18 cellular contexts compared by ENCODE assay signal in the genomic region with DNA sequence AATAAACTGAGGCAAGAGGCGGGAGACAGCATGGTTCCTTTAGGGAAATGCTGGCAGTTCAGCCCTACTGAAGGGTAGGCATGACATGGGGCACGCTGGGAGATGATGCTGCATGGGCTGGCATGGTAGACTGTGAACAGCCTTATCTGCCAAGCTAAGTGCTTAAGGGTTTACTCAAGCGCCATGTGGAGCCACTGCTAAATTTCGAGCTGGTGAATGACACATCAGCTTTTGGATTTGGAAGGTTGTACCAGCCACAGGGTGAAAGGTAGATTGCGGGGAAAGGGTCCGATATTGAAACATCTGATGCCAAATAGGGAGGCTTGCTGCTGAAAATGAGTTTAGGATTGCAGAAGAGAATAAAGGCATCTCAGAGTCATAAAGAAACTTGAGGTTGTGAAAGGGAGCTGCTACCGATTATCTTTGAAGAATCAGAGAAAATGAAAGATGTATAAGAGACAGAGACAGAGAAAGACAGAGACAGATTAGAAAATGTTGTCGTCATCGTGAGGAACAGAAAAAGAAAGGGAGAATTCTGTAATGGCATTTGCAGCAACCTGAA. TPM values are rescaled to one million over a fixed set of nuclear protein-coding genes. Genes with fewer than 3 reads are reported as not detected.
DNase-seq lines count a peak whose midpoint lies in the region; ATAC-seq, FAIRE-seq and TF ChIP-seq lines count a peak whose summit lies in the region.
"Had no signal": no experiment of that assay in that cellular context is flagged by ENCODE, and none has a peak within 500 bp of the region (broad histone marks: within the 10 kb centered on the region; RNA-seq: fewer than 3 reads in every experiment).

No MANE protein-coding gene starts in this region.

- TF ChIP-seq CTCF in heart right ventricle (IDR thresholded peaks at IDR 0.05), result no peak

- peak overlapping the region in 1 of 10 donors; percentile 27 for H3K27ac ChIP-seq in heart right ventricle
- H3K27ac ChIP-seq: dorsolateral prefrontal cortex, ovary, upper lobe of right lung had no signal

- FAIRE-seq in GM12891 (lab: Jason Lieb, UNC), result peak; percentile 81
- FAIRE-seq: astrocyte had no signal

- peaks cover 69% of the 10 kb centered on the region for H3K4me1 Mint-ChIP-seq in T-helper 2 cell treated with Interferon-gamma antibody and Interleukin-4, amounts not matched to agents 5 μg/mL and 100 μg/mL, for 36 hours (ENCODE audit: low read depth)

- peaks cover 0 to 9% (median 0%) of the 10 kb centered on the region in 11 donors for H3K9me3 ChIP-seq in heart right ventricle
- H3K9me3 ChIP-seq: HAP-1, ovary, upper lobe of right lung had no signal

- peaks cover 73% of the 10 kb centered on the region for H3K36me3 Mint-ChIP-seq in T-helper 2 cell treated with Interferon-gamma antibody and Interleukin-4, amounts not matched to agents 5 μg/mL and 100 μg/mL, for 36 hours (ENCODE audit: low read depth)

- peak overlapping the region; percentile 83 for H3K27ac Mint-ChIP-seq in T-helper 2 cell treated with Interferon-gamma antibody and Interleukin-4, amounts not matched to agents 5 μg/mL and 100 μg/mL, for 36 hours

- peaks cover 0 to 34% (median 18%) of the 10 kb centered on the region in 7 donors for H3K27me3 ChIP-seq in heart right ventricle
- H3K27me3 ChIP-seq: ovary, upper lobe of right lung had no signal

- intact Hi-C loops in heart right ventricle (cut with DNase I), result no loop called here

- peak overlapping the region; percentile 65 for H3K4me3 Mint-ChIP-seq in T-helper 2 cell treated with Interferon-gamma antibody and Interleukin-4, amounts not matched to agents 5 μg/mL and 100 μg/mL, for 36 hours

- H3K4me1 ChIP-seq in heart right ventricle, result peaks cover 0 to 73% (median 0%) of the 10 kb centered on the region in 9 donors
- H3K4me1 ChIP-seq: HAP-1 had no signal

- peaks cover 0 to 4% (median 0%) of the 10 kb centered on the region in 9 donors for H3K36me3 ChIP-seq in heart right ventricle
- H3K36me3 ChIP-seq: HAP-1, ovary, upper lobe of right lung had no signal

- peak; percentile 82 for ATAC-seq in activated CD4-positive, CD25-positive, alpha-beta regulatory T cell treated with anti-CD3 and anti-CD28 coated beads, Interleukin-2, amount 50 U/mL, for 24 hours
- ATAC-seq in heart right ventricle, result peak in 7 of 8 donors; percentile 53 to 89 (median 62)
- ATAC-seq in GM18873 (IDR thresholded peaks at IDR 0.05; ENCODE audit: low FRiP score, unreplicated experiment), result no peak
- no peak for ATAC-seq in GM21367 (IDR thresholded peaks at IDR 0.05; ENCODE audit: unreplicated experiment)
- no peak for ATAC-seq in HG02588 (IDR thresholded peaks at IDR 0.05; ENCODE audit: unreplicated experiment)
- ATAC-seq: upper lobe of right lung had no signal

- H3K9me3 Mint-ChIP-seq in T-helper 2 cell treated with Interferon-gamma antibody and Interleukin-4, amounts not matched to agents 5 μg/mL and 100 μg/mL, for 36 hours, result peaks cover 22% of the 10 kb centered on the region

- DNase-seq in activated CD4-positive, CD25-positive, alpha-beta regulatory T cell (lab: John Stamatoyannopoulos, UW), result no peak
- DNase-seq in GM12891 (ENCODE audit: insufficient read length, low spot score), result no peak
- peak; percentile 62 for DNase-seq in T-helper 2 cell treated with Interferon-gamma antibody and Interleukin-4, amounts not matched to agents 5 μg/mL and 100 μg/mL, for 36 hours (ENCODE audit: low spot score)
- DNase-seq in heart right ventricle, result no peak
- DNase-seq: 8988T, DMS153, dorsolateral prefrontal cortex, NCI-H1048, ovary, SW 1271, upper lobe of right lung had no signal

- no peak for TF ChIP-seq POLR2A in GM12891 (IDR thresholded peaks at IDR 0.05; ENCODE audit: low read depth, low read length)

- no peak overlapping the region for H3K4me3 ChIP-seq in heart right ventricle
- H3K4me3 ChIP-seq: dorsolateral prefrontal cortex, HAP-1, ovary, upper lobe of right lung had no signal

- H3K27me3 Mint-ChIP-seq in T-helper 2 cell treated with Interferon-gamma antibody and Interleukin-4, amounts not matched to agents 5 μg/mL and 100 μg/mL, for 36 hours (ENCODE audit: low read depth), result no peaks in the 10 kb centered on the region

- WGBS in heart right ventricle, 2 donors, result 70 to 79% methylated on average over 9 of the region's 9 CpGs

TF ChIP-seq in GM12891, 5 proteins besides CTCF, POLR2A, EP300 and RAD21:
- no peak for TF ChIP-seq POU2F2 (IDR thresholded peaks at IDR 0.05; ENCODE audit: low read depth, low read length)
- peak; percentile 56; the same call in 1 of the 2 replicates for TF ChIP-seq SPI1 (IDR thresholded peaks at IDR 0.05; ENCODE audit: low read depth, low read length)
- no peak for TF ChIP-seq TAF1 (IDR thresholded peaks at IDR 0.05; ENCODE audit: low read depth, low read length)
- TF ChIP-seq POLR2AphosphoS5 (IDR thresholded peaks at IDR 0.05; ENCODE audit: low read depth, low read length), result no peak
- no peak for TF ChIP-seq PAX5 (IDR thresholded peaks at IDR 0.05; ENCODE audit: insufficient read depth, low read length, severe bottlenecking)

RNA-seq across cellular contexts. Expression of a gene that starts 16.4 kb away (rescaled TPM):
- 41.2 TPM for polyA plus RNA-seq in GM12891 (2012; ENCODE audit: low read depth, missing spikeins)
- 10 to 100 TPM in 1 of 10 donors, 1 to 10 TPM in 7, under 1 TPM in 2; 0.66 to 10.1 (median 2.4) TPM for total RNA-seq in heart right ventricle
- 1 to 10 TPM; 1.4 to 2.0 TPM for polyA plus RNA-seq in heart right ventricle
- total RNA-seq: HT1080 had no signal

Comparison
In these comparisons a context has a peak if more than half of its experiments do, and no peak if none do; other contexts are left out.
1. ATAC-seq: peak in activated CD4-positive, CD25-positive, alpha-beta regulatory T cell treated with anti-CD3 and anti-CD28 coated beads, Interleukin-2, amount 50 U/mL, for 24 hours (2 of 2) and heart right ventricle (7 of 8); none in GM18873 (single experiment), GM21367 (single experiment) and HG02588 (single experiment).